Comparison of ENCODE assay signal across 1 cellular context in the genomic region with DNA sequence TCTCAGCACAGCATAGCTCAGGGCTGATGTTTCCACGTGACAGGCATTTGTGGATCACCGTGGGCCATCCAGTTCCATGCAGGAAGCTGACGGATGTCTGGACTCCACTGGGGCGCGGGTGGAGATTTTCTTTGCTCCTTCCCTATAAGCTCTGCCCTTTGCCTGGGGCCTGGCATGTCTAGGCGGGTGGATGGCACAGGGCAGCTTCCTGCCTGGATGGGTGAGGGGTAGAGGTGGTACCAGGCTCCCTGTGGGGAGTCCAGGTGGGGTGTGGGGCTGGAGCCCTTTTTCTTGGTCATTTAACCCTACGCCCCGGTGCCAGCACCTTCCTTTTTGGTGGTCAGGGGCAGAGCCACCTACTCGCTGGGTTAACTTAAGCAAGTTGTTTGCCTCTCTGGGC.
TF ChIP-seq lines count a peak whose summit lies in the region.

No MANE protein-coding gene starts in this region.

TF ChIP-seq in H1, 55 proteins besides CTCF, POLR2A, EP300 and RAD21:
- TF ChIP-seq RXRA (IDR thresholded peaks at IDR 0.05; ENCODE audit: insufficient read depth, low read depth, low read length) (no peak), NRF1 (IDR thresholded peaks at IDR 0.05; ENCODE audit: low read depth, low read length) (no peak), SIRT6 (IDR thresholded peaks at IDR 0.05; ENCODE audit: low read length) (no peak), TEAD4 (IDR thresholded peaks at IDR 0.05; ENCODE audit: low read depth, low read length) (no peak), YY1 (IDR thresholded peaks at IDR 0.05; ENCODE audit: low read depth, low read length) (no peak), CTBP2 (IDR thresholded peaks at IDR 0.05; ENCODE audit: borderline replicate concordance, insufficient read depth, insufficient read length, low read length) (no peak), SIX5 (IDR thresholded peaks at IDR 0.05; ENCODE audit: low read depth, low read length) (no peak), CBX8 (IDR thresholded peaks at IDR 0.05; ENCODE audit: borderline replicate concordance, low read depth, low read length) (no peak), SIN3A (conservative IDR thresholded peaks at IDR 0.05 in 1 of 2, IDR thresholded peaks at IDR 0.05 in 1 of 2; ENCODE audit: low read depth in 1 of 2, low read length in 2 of 2) (no peak)
